ENCODE assay signal across 10 cellular contexts in the genomic region with DNA sequence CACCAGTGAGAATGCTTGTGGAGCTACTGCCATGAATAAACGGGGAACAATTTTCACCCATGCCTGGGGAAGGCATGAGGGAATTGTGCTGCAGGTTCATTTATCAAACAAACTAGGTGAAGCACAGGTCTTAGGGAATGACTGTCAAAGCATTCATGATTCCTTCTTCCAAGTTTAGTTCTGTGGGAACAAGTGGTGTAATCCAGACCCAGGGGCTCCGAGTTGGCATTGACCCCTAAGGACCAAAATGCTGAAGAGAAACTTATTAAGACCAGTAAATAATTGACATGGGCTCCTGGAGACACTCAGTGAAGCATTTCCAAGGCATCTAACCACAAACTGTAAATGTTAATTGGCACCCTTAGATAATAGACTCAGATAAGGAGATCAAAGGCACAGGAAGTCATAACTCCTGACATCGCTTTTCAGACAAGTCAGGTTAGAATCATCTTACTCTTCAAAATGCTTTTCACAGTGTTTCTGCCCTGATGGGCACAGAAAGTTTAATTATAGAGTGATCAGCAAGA.
DNase-seq lines count a peak whose midpoint lies in the region; ATAC-seq and TF ChIP-seq lines count a peak whose summit lies in the region.
"Had no signal": no experiment of that assay in that cellular context is flagged by ENCODE, and none has a peak within 500 bp of the region (broad histone marks: within the 10 kb centered on the region; RNA-seq: fewer than 3 reads in every experiment).

No MANE protein-coding gene starts in this region.

- H3K4me1 ChIP-seq in CD4-positive, alpha-beta memory T cell (ENCODE audit: insufficient read depth, low read length): peaks cover 45% of the 10 kb centered on the region
- peaks cover 3 to 8% of the 10 kb centered on the region in 2 experiments; a peak in 3 of 4 replicates for H3K4me1 ChIP-seq in SK-N-SH (ENCODE audit: control insufficient read depth in 1 of 2, insufficient read depth in 2 of 2, low read depth in 1 of 2, low read length in 1 of 2)

- H3K36me3 Mint-ChIP-seq in CD4-positive, alpha-beta memory T cell: no peaks in the 10 kb centered on the region

- H4K20me1 ChIP-seq in SK-N-SH (ENCODE audit: insufficient read depth): no peaks in the 10 kb centered on the region

- no peaks in the 10 kb centered on the region for H3K9me3 Mint-ChIP-seq in CD4-positive, alpha-beta memory T cell

- POLR2A ChIA-PET in CD4-positive, alpha-beta memory T cell (lab: Charles Lee; ENCODE audit: partially characterized antibody): interaction anchor here (1.1 to 3.2 kb wide), 5 partner anchors 12 to 349 kb away, joined by 4 to 14 read pairs (median 7); a partner anchor contains a TSS
- POLR2A ChIA-PET in SK-N-SH (lab: Yijun Ruan, JAX): no interaction called here

- no peaks in the 10 kb centered on the region for H3K9me3 ChIP-seq in CD4-positive, alpha-beta memory T cell (ENCODE audit: control insufficient read depth in 1 of 2, low read length in 2 of 2)
- no peaks in the 10 kb centered on the region for H3K9me3 ChIP-seq in SK-N-SH

- no peak overlapping the region for H2AFZ ChIP-seq in SK-N-SH (ENCODE audit: low read depth)

- 91% methylated on average over 3 of the region's 3 CpGs for WGBS in SK-N-SH (ENCODE audit: low lambda C conversion rate)

- H3K36me3 ChIP-seq in CD4-positive, alpha-beta memory T cell (ENCODE audit: insufficient read depth, low read length): no peaks in the 10 kb centered on the region
- H3K36me3 ChIP-seq in SK-N-SH (replicated peaks in 1 of 2; ENCODE audit: control insufficient read depth in 1 of 2, insufficient read depth in 2 of 2, low read length in 1 of 2): no peaks in the 10 kb centered on the region

- no peak overlapping the region for H3K27ac ChIP-seq in CD4-positive, alpha-beta memory T cell (ENCODE audit: low read depth, low read length)
- peak overlapping the region; percentile 64 to 85 for H3K27ac ChIP-seq in SK-N-SH (ENCODE audit: low read depth in 2 of 2, low read length in 1 of 2)

- no peak for TF ChIP-seq RAD21 in SK-N-SH (IDR thresholded peaks at IDR 0.05; ENCODE audit: low read length)

- peaks cover 10% of the 10 kb centered on the region for H3F3A ChIP-seq in SK-N-SH (replicated peaks; ENCODE audit: insufficient read depth)

- ATAC-seq in HG02938 (IDR thresholded peaks at IDR 0.05; ENCODE audit: unreplicated experiment): no peak
- ATAC-seq in GM18873 (IDR thresholded peaks at IDR 0.05; ENCODE audit: low FRiP score, unreplicated experiment): no peak
- no peak for ATAC-seq in HG03354 (IDR thresholded peaks at IDR 0.05; ENCODE audit: poor library complexity, severe bottlenecking, unreplicated experiment)

- no peaks in the 10 kb centered on the region for H3K79me2 ChIP-seq in SK-N-SH (ENCODE audit: insufficient read depth)

- intact Hi-C loops in CD4-positive, alpha-beta memory T cell (cut with micrococcal nuclease): loop anchor here (5.0 kb wide), 1 partner anchor 280 kb away; no protein-coding TSS in a partner anchor

- peak overlapping the region; percentile 44; the same call in 1 of the 2 replicates for H3K9ac ChIP-seq in SK-N-SH

- no peaks in the 10 kb centered on the region for H3K27me3 ChIP-seq in CD4-positive, alpha-beta memory T cell (ENCODE audit: insufficient read depth, low read length)
- no peaks in the 10 kb centered on the region for H3K27me3 ChIP-seq in SK-N-SH (ENCODE audit: insufficient read depth)

- peak in 1 of 2 experiments; percentile 59; a peak in 1 of 4 replicates for TF ChIP-seq EP300 in SK-N-SH (IDR thresholded peaks at IDR 0.05; ENCODE audit: borderline replicate concordance in 1 of 2, low read depth in 1 of 2, low read length in 1 of 2)

- peak; percentile 55 to 77 (median 72) for DNase-seq in CD4-positive, alpha-beta memory T cell
- peak; percentile 32 for DNase-seq in ELR (ENCODE audit: low read depth)
- DNase-seq in SK-N-SH: no peak
- DNase-seq in kidney glomerular epithelial cell (lab: John Stamatoyannopoulos, UW): peak; percentile 99
- DNase-seq: activated gamma-delta T cell, cortex of kidney, NCI-H187 had no signal

- no peaks in the 10 kb centered on the region for H3K27me3 Mint-ChIP-seq in CD4-positive, alpha-beta memory T cell

- H3K27ac Mint-ChIP-seq in CD4-positive, alpha-beta memory T cell: peak overlapping the region; percentile 67 to 90 (median 86)

- no peak for TF ChIP-seq CTCF in SK-N-SH (IDR thresholded peaks at IDR 0.05)

- H3K4me3 Mint-ChIP-seq in CD4-positive, alpha-beta memory T cell: peak overlapping the region in 7 of 8 donors; percentile 49 to 89 (median 72)

- peaks cover 38 to 72% (median 52%) of the 10 kb centered on the region in 4 donors for H3K4me1 Mint-ChIP-seq in CD4-positive, alpha-beta memory T cell

- no peak overlapping the region for H3K4me3 ChIP-seq in CD4-positive, alpha-beta memory T cell (ENCODE audit: low read length in 2 of 2)
- no peak overlapping the region for H3K4me3 ChIP-seq in SK-N-SH (ENCODE audit: low read depth in 2 of 2, low read length in 1 of 2)

- CTCF ChIA-PET in CD4-positive, alpha-beta memory T cell (lab: Charles Lee; ENCODE audit: partially characterized antibody): interaction anchor here (1.0 to 3.3 kb wide), 6 partner anchors 12 to 353 kb away, joined by 3 to 26 read pairs (median 5); no protein-coding TSS in a partner anchor
- CTCF ChIA-PET in SK-N-SH (lab: Yijun Ruan, JAX): interaction anchor here (1.1 to 1.2 kb wide), 2 partner anchors 12 to 351 kb away, joined by 4 to 7 read pairs; no protein-coding TSS in a partner anchor

- peak overlapping the region; percentile 58; the same call in 1 of the 2 replicates for H3K4me2 ChIP-seq in SK-N-SH

- H3K9me2 ChIP-seq in SK-N-SH: no peaks in the 10 kb centered on the region

TF ChIP-seq in SK-N-SH, 30 proteins besides CTCF, POLR2A, EP300 and RAD21 (continues in another document):
- TF ChIP-seq SIN3A (IDR thresholded peaks at IDR 0.05; ENCODE audit: borderline replicate concordance, low read depth, low read length) (no peak), FOSL2 (IDR thresholded peaks at IDR 0.05; ENCODE audit: borderline replicate concordance, low read depth) (no peak), ELF1 (IDR thresholded peaks at IDR 0.05) (no peak), JUND (IDR thresholded peaks at IDR 0.05) (peak; percentile 17; the same call in 1 of the 2 replicates), RXRA (IDR thresholded peaks at IDR 0.05; ENCODE audit: borderline replicate concordance, low read depth) (no peak), EZH2phosphoT487 (IDR thresholded peaks at IDR 0.05; ENCODE audit: borderline replicate concordance, low read depth) (no peak), NRF1 (IDR thresholded peaks at IDR 0.05; ENCODE audit: low read depth, low read length) (no peak), RCOR1 (IDR thresholded peaks at IDR 0.05; ENCODE audit: low read length) (no peak)
- TF ChIP-seq, protein P1, sequence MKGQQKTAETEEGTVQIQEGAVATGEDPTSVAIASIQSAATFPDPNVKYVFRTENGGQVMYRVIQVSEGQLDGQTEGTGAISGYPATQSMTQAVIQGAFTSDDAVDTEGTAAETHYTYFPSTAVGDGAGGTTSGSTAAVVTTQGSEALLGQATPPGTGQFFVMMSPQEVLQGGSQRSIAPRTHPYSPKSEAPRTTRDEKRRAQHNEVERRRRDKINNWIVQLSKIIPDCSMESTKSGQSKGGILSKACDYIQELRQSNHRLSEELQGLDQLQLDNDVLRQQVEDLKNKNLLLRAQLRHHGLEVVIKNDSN (IDR thresholded peaks at IDR 0.05; ENCODE audit: borderline replicate concordance, low read depth): no peak
- TF ChIP-seq, protein P2, sequence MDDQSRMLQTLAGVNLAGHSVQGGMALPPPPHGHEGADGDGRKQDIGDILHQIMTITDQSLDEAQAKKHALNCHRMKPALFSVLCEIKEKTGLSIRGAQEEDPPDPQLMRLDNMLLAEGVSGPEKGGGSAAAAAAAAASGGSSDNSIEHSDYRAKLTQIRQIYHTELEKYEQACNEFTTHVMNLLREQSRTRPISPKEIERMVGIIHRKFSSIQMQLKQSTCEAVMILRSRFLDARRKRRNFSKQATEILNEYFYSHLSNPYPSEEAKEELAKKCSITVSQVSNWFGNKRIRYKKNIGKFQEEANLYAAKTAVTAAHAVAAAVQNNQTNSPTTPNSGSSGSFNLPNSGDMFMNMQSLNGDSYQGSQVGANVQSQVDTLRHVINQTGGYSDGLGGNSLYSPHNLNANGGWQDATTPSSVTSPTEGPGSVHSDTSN (IDR thresholded peaks at IDR 0.05): peak; percentile 70
- TF ChIP-seq, protein P3, sequence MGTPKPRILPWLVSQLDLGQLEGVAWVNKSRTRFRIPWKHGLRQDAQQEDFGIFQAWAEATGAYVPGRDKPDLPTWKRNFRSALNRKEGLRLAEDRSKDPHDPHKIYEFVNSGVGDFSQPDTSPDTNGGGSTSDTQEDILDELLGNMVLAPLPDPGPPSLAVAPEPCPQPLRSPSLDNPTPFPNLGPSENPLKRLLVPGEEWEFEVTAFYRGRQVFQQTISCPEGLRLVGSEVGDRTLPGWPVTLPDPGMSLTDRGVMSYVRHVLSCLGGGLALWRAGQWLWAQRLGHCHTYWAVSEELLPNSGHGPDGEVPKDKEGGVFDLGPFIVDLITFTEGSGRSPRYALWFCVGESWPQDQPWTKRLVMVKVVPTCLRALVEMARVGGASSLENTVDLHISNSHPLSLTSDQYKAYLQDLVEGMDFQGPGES (IDR thresholded peaks at IDR 0.05; ENCODE audit: low read depth, low read length): no peak
- TF ChIP-seq, protein P4, sequence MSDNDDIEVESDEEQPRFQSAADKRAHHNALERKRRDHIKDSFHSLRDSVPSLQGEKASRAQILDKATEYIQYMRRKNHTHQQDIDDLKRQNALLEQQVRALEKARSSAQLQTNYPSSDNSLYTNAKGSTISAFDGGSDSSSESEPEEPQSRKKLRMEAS (IDR thresholded peaks at IDR 0.05; ENCODE audit: low read depth): no peak
- TF ChIP-seq, protein P5, sequence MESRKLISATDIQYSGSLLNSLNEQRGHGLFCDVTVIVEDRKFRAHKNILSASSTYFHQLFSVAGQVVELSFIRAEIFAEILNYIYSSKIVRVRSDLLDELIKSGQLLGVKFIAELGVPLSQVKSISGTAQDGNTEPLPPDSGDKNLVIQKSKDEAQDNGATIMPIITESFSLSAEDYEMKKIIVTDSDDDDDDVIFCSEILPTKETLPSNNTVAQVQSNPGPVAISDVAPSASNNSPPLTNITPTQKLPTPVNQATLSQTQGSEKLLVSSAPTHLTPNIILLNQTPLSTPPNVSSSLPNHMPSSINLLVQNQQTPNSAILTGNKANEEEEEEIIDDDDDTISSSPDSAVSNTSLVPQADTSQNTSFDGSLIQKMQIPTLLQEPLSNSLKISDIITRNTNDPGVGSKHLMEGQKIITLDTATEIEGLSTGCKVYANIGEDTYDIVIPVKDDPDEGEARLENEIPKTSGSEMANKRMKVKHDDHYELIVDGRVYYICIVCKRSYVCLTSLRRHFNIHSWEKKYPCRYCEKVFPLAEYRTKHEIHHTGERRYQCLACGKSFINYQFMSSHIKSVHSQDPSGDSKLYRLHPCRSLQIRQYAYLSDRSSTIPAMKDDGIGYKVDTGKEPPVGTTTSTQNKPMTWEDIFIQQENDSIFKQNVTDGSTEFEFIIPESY (IDR thresholded peaks at IDR 0.05; ENCODE audit: borderline replicate concordance, low read depth): no peak
